In genomic region chr19:40465781-40466218, GRCh38 we compare ENCODE assay signal across 1 cellular context.
TF ChIP-seq lines count a peak whose summit lies in the region.

No MANE protein-coding gene starts in this region.

TF ChIP-seq in K562, 482 proteins besides CTCF, POLR2A, EP300 and RAD21 (continued from another document):
- TF ChIP-seq GABPB1 (CRISPR knock-in tag; IDR thresholded peaks at IDR 0.05), result peak; percentile 6; the same call in 1 of the 2 replicates
- TF ChIP-seq XRCC3 (IDR thresholded peaks at IDR 0.05), result no peak
- peak; percentile 15; the same call in 1 of the 2 replicates for TF ChIP-seq JUND (IDR thresholded peaks at IDR 0.05; ENCODE audit: borderline replicate concordance, low read depth, low read length)
- TF ChIP-seq JUND (tag; IDR thresholded peaks at IDR 0.05; ENCODE audit: borderline replicate concordance, low read depth, low read length), result no peak
- peak; percentile 88 for TF ChIP-seq EGR1 (conservative IDR thresholded peaks at IDR 0.05)
- TF ChIP-seq SRF (CRISPR knock-in tag; IDR thresholded peaks at IDR 0.05), result peak in 1 of 2 experiments; percentile 77; a peak in 1 of 4 replicates
- no peak for TF ChIP-seq ATF1 (CRISPR knock-in tag; IDR thresholded peaks at IDR 0.05)
- TF ChIP-seq ATF1 (tag; IDR thresholded peaks at IDR 0.05), result peak; percentile 59; the same call in 1 of the 2 replicates
- peak; percentile 56 for TF ChIP-seq CREM (IDR thresholded peaks at IDR 0.05; ENCODE audit: low read depth)
- TF ChIP-seq RFX1 (IDR thresholded peaks at IDR 0.05), result peak; percentile 69
- no peak for TF ChIP-seq EZH2 (IDR thresholded peaks at IDR 0.05; ENCODE audit: borderline replicate concordance, low read depth, low read length)
- TF ChIP-seq HCFC1 (IDR thresholded peaks at IDR 0.05; ENCODE audit: low read depth, low read length), result peak; percentile 1; the same call in 1 of the 2 replicates
TF ChIP-seq in K562: peak in this region for 37.
